Comparison of ENCODE assay signal across 8 cellular contexts in genomic region chr17:48478224-48479013, GRCh38. TPM values are rescaled to one million over a fixed set of nuclear protein-coding genes. Genes with fewer than 3 reads are reported as not detected.
DNase-seq lines count a peak whose midpoint lies in the region; ATAC-seq and TF ChIP-seq lines count a peak whose summit lies in the region.
"Had no signal": no experiment of that assay in that cellular context is flagged by ENCODE, and none has a peak within 500 bp of the region (broad histone marks: within the 10 kb centered on the region; RNA-seq: fewer than 3 reads in every experiment).

No MANE protein-coding gene starts in this region.

- no peak overlapping the region for H3K4me3 ChIP-seq in mucosa of descending colon
- H3K4me3 ChIP-seq: SJSA1 had no signal

- DNase-seq in HCEC 1CT (peak; percentile 19), NOMO-1 (lab: John Stamatoyannopoulos, UW; ENCODE audit: unreplicated experiment in 2 of 2) (peak; percentile 82 to 92), mucosa of descending colon (no peak), NCI-H2029 treated with DMSO at 0.1 percent for 48 hours (lab: John Stamatoyannopoulos, UW) (no peak)

- ATAC-seq in GM18867 (IDR thresholded peaks at IDR 0.05; ENCODE audit: unreplicated experiment) (peak; percentile 87), mucosa of descending colon (peak; percentile 44), HG03280 (IDR thresholded peaks at IDR 0.05; ENCODE audit: unreplicated experiment) (no peak), GM19328 (IDR thresholded peaks at IDR 0.05; ENCODE audit: unreplicated experiment) (no peak)

- no peaks in the 10 kb centered on the region for H3K36me3 ChIP-seq in mucosa of descending colon (ENCODE audit: low read depth)
- H3K36me3 ChIP-seq: SJSA1 had no signal

- H3K4me1 ChIP-seq in mucosa of descending colon (ENCODE audit: low read depth): no peaks in the 10 kb centered on the region

- intact Hi-C loops in mucosa of descending colon (cut with DNase I, micrococcal nuclease): no loop called here

- H3K9me3 ChIP-seq in mucosa of descending colon: no peaks in the 10 kb centered on the region
- H3K9me3 ChIP-seq: SJSA1 had no signal

- TF ChIP-seq CTCF in mucosa of descending colon (IDR thresholded peaks at IDR 0.05): no peak

RNA-seq across cellular contexts. Expression of gene SKAP1, which starts 48.4 kb away (rescaled TPM):
- 1 to 10 TPM; 2.2 to 3.2 (median 2.4) TPM for total RNA-seq in mucosa of descending colon

RNA-seq across cellular contexts. Expression of gene HOXB1, which starts 52.4 kb away (rescaled TPM):
- total RNA-seq in mucosa of descending colon: not detected
- total RNA-seq: SJSA1 had no signal

Comparison
In these comparisons a context has a peak if more than half of its experiments do, and no peak if none do; other contexts are left out.
1. ATAC-seq: peak in GM18867 (single experiment) and mucosa of descending colon (single experiment); none in HG03280 (single experiment) and GM19328 (single experiment).
2. DNase-seq: peak in HCEC 1CT (single experiment) and NOMO-1 (2 of 2); none in mucosa of descending colon (0 of 3) and NCI-H2029 treated with DMSO at 0.1 percent for 48 hours (single experiment).